Comparison of ENCODE assay signal across 9 cellular contexts in the genomic region with DNA sequence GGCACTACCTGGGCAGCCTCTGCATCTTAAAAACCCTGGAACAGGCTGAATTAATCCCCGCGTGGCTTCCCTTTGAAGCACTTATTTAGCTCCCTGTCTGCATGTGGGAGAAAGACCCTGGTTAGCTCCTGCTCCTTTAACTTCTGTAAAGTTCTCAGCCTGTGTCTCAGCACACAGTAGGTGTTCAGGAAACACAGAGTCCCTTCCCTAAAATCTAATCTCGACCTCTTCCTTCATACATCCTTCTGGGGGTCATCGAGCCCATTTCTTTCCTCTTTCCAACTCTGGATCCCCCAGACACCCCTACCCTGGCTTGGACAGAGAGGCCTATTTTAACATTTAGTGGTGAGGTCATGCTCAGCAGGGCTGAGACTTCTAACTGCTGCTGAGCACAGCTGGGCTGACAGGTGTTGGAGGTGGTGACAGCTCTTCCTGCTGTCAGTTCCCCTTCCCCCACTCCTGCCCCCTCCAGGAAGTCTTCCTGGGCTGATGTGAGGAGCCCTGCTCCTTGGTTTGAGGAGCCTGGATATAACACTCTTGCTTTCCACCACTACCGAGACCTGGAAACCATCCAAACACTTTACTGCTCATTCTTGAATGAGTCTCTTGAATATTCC. TPM values are rescaled to one million over a fixed set of nuclear protein-coding genes. Genes with fewer than 3 reads are reported as not detected.
DNase-seq lines count a peak whose midpoint lies in the region; ATAC-seq and TF ChIP-seq lines count a peak whose summit lies in the region.
"Had no signal": no experiment of that assay in that cellular context is flagged by ENCODE, and none has a peak within 500 bp of the region (broad histone marks: within the 10 kb centered on the region; RNA-seq: fewer than 3 reads in every experiment).

No MANE protein-coding gene starts in this region.

- POLR2A ChIA-PET in PC-9 (lab: Charles Lee; ENCODE audit: unreplicated experiment): interaction anchor here (0.6 to 0.7 kb wide), 2 partner anchors 67 to 156 kb away, joined by 3 to 4 read pairs; partner anchors contain the start of gene ZNF436

- no peaks in the 10 kb centered on the region for H3K27me3 ChIP-seq in CD4-positive, CD25-positive, alpha-beta regulatory T cell (ENCODE audit: control insufficient read depth, insufficient read depth, low read length)
- no peaks in the 10 kb centered on the region for H3K27me3 ChIP-seq in PC-9 (ENCODE audit: insufficient read depth, low read depth)

- BruUV-seq in PC-9 (replicated peaks; lab: Mats Ljungman, UMichigan): no TSS peak

- H3K27ac Mint-ChIP-seq in CD4-positive, CD25-positive, alpha-beta regulatory T cell: peak overlapping the region; percentile 91 to 99 (median 95)

- H3K9me3 Mint-ChIP-seq in CD4-positive, CD25-positive, alpha-beta regulatory T cell: no peaks in the 10 kb centered on the region

- peaks cover 7 to 80% (median 53%) of the 10 kb centered on the region in 4 donors for H3K4me1 Mint-ChIP-seq in CD4-positive, CD25-positive, alpha-beta regulatory T cell

- peak overlapping the region; percentile 33 for H3K4me3 ChIP-seq in CD4-positive, CD25-positive, alpha-beta regulatory T cell (ENCODE audit: low read depth, low read length)
- no peak overlapping the region for H3K4me3 ChIP-seq in PC-9

- peaks cover 5% of the 10 kb centered on the region for H3K36me3 ChIP-seq in CD4-positive, CD25-positive, alpha-beta regulatory T cell (ENCODE audit: control insufficient read depth, insufficient read depth, low read length)
- no peaks in the 10 kb centered on the region for H3K36me3 ChIP-seq in PC-9 (ENCODE audit: low read depth)

- in situ Hi-C loops in GM13976 (cut with MboI; ENCODE audit: low sequenced_read_pairs, unreplicated experiment): no loop called here

- no peak for TF ChIP-seq CTCF in GM13976 (IDR thresholded peaks at IDR 0.05; ENCODE audit: borderline replicate concordance, control extremely low read depth, extremely low read depth, insufficient read depth, missing control alignments)
- TF ChIP-seq CTCF in PC-9 (conservative IDR thresholded peaks at IDR 0.05): no peak

- peak in 1 of 3 donors; percentile 82 for DNase-seq in CD4-positive, CD25-positive, alpha-beta regulatory T cell
- DNase-seq in GM13976 (ENCODE audit: low spot score): peak; percentile 68
- DNase-seq in PC-9: no peak
- peak; percentile 59 to 71 for DNase-seq in left colon
- DNase-seq in NCI-H526 treated with DMSO at 0.1 percent for 48 hours (lab: John Stamatoyannopoulos, UW): no peak
- no peak for DNase-seq in kidney glomerular epithelial cell (lab: John Stamatoyannopoulos, UW)
- DNase-seq in stimulated activated CD4-positive, alpha-beta T cell treated with anti-CD3 and anti-CD28 coated beads, Interleukin-12 subunit alpha, Interleukin-12 subunit beta, amount 100 ng/mL, for 4 hours: no peak
- DNase-seq: Right ventricle myocardium superior had no signal

- H3K36me3 Mint-ChIP-seq in CD4-positive, CD25-positive, alpha-beta regulatory T cell: no peaks in the 10 kb centered on the region

- H3K4me2 ChIP-seq in PC-9: peak overlapping the region; percentile 55

- CTCF ChIA-PET in PC-9 (lab: Charles Lee): no interaction called here

- no peaks in the 10 kb centered on the region for H3K9me2 ChIP-seq in PC-9 (ENCODE audit: insufficient read depth)

- no peaks in the 10 kb centered on the region for H3K9me3 ChIP-seq in CD4-positive, CD25-positive, alpha-beta regulatory T cell (ENCODE audit: control insufficient read depth in 2 of 2, low read length in 2 of 2)
- H3K9me3 ChIP-seq in PC-9 (ENCODE audit: insufficient read depth, low read depth): no peaks in the 10 kb centered on the region

- peak overlapping the region; percentile 79 for H3K27ac ChIP-seq in CD4-positive, CD25-positive, alpha-beta regulatory T cell (ENCODE audit: insufficient read depth, low read length, poor library complexity, severe bottlenecking)
- no peak overlapping the region for H3K27ac ChIP-seq in PC-9

- ATAC-seq in CD4-positive, CD25-positive, alpha-beta regulatory T cell (ENCODE audit: low read depth in 2 of 2): peak; percentile 30
- ATAC-seq in left colon: peak; percentile 6
- ATAC-seq in HG02588 (IDR thresholded peaks at IDR 0.05; ENCODE audit: unreplicated experiment): no peak

- H3F3A ChIP-seq in PC-9 (ENCODE audit: insufficient read depth, low read depth): peaks cover 47% of the 10 kb centered on the region; the same call in 1 of the 2 replicates

- H3K27me3 Mint-ChIP-seq in CD4-positive, CD25-positive, alpha-beta regulatory T cell: no peaks in the 10 kb centered on the region

- H3K4me1 ChIP-seq in CD4-positive, CD25-positive, alpha-beta regulatory T cell (ENCODE audit: control insufficient read depth, insufficient read depth, low read length, poor library complexity, severe bottlenecking): peaks cover 80% of the 10 kb centered on the region
- peaks cover 70% of the 10 kb centered on the region for H3K4me1 ChIP-seq in PC-9 (replicated peaks; ENCODE audit: insufficient read depth)

- no peaks in the 10 kb centered on the region; the same call in 1 of the 2 replicates for H4K20me1 ChIP-seq in PC-9 (ENCODE audit: insufficient read depth)

- peak overlapping the region; percentile 35 to 88 (median 82) for H3K4me3 Mint-ChIP-seq in CD4-positive, CD25-positive, alpha-beta regulatory T cell

- H3K79me2 ChIP-seq in PC-9 (ENCODE audit: low read depth): peaks cover 34% of the 10 kb centered on the region; the same call in 1 of the 2 replicates

- intact Hi-C loops in PC-9 (cut with micrococcal nuclease; ENCODE audit: unreplicated experiment) (loop anchor here (5.0 kb wide), 1 partner anchor 43 kb away; the partner anchor contains the start of gene ASAP3), left colon (cut with DNase I, micrococcal nuclease) (no loop called here)

- no peak overlapping the region for H2AFZ ChIP-seq in PC-9

RNA-seq across cellular contexts. Expression of gene E2F2, which starts 5.4 kb away (rescaled TPM):
- total RNA-seq in CD4-positive, CD25-positive, alpha-beta regulatory T cell: 13.8 TPM
- 1 to 10 TPM; 2.3 to 7.1 (median 3.7) TPM for polyA plus RNA-seq in CD4-positive, CD25-positive, alpha-beta regulatory T cell
- total RNA-seq in PC-9 (2021): 7.6 and 9.0 TPM in 2 replicates
- 10 to 100 TPM; 10.9 to 12.1 TPM for total RNA-seq in left colon

RNA-seq across cellular contexts. Expression of gene ID3, which starts 33.6 kb away (rescaled TPM):
- total RNA-seq in CD4-positive, CD25-positive, alpha-beta regulatory T cell: 51.1 TPM
- 10 to 100 TPM; 35.9 to 56.9 (median 48.0) TPM for polyA plus RNA-seq in CD4-positive, CD25-positive, alpha-beta regulatory T cell
- total RNA-seq in PC-9 (2021) (10.4 and 24.7 TPM in 2 replicates), left colon (100 to 1,000 TPM; 131 to 223 TPM)

RNA-seq across cellular contexts. Expression of gene ASAP3, which starts 41.7 kb away (rescaled TPM):
- 2.3 TPM for total RNA-seq in CD4-positive, CD25-positive, alpha-beta regulatory T cell
- polyA plus RNA-seq in CD4-positive, CD25-positive, alpha-beta regulatory T cell: under 1 TPM in 3 of 4 donors, not detected in 1; 0.23 to 0.57 (median 0.41) TPM
- total RNA-seq in PC-9 (2021): 17.6 and 24.1 TPM in 2 replicates
- total RNA-seq in left colon: 10 to 100 TPM; 33.9 to 47.1 TPM

Comparison
In these comparisons a context has a peak if more than half of its experiments do, and no peak if none do; other contexts are left out.
1. DNase-seq: peak in GM13976 (single experiment) and left colon (2 of 2); none in PC-9 (0 of 2), NCI-H526 treated with DMSO at 0.1 percent for 48 hours (single experiment), kidney glomerular epithelial cell (single experiment) and stimulated activated CD4-positive, alpha-beta T cell treated with anti-CD3 and anti-CD28 coated beads, Interleukin-12 subunit alpha, Interleukin-12 subunit beta, amount 100 ng/mL, for 4 hours (single experiment).